ENCODE assay signal across 8 cellular contexts in the genomic region with DNA sequence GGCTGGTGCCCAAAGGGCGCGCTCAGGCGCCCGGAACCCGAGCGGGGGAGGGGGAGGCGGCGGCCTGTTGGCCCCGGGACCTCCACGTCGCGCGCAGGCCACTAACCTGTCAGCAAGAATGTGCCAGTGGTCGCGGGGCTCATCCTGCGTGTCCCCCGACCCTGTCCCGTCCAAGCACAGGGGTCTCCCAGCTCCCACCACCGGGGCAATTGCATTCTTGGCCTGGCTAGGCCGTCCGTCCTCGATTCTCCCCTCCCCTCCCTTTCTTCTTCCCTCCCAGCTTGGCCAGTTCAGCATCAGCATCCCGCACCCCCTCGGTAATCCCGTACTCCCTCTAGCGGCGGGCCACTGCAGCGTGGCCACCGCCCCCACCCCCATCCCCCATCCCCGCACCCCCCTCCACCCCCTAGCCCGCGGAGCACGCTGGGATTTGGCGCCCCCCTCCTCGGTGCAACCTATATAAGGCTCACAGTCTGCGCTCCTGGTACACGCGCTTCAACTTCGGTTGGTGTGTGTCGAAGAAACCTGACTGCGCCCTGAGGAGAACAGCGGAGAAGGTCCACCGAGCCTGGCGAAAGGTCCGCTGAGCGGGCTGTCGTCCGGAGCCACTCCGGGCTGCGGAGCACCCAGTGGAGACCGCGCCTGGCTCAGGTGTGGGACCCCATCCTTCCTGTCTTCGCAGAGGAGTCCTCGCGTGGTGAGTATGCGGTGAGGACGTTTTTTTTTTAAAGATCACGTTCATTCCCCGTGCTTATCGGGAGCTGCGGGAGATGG. TPM values are rescaled to one million over a fixed set of nuclear protein-coding genes. Genes with fewer than 3 reads are reported as not detected.
A peak's percentile ranks its signal among the peaks of the same experiment; 100 is the strongest.
DNase-seq lines count a peak whose midpoint lies in the region; ATAC-seq and TF ChIP-seq lines count a peak whose summit lies in the region.

A gene with protein sequence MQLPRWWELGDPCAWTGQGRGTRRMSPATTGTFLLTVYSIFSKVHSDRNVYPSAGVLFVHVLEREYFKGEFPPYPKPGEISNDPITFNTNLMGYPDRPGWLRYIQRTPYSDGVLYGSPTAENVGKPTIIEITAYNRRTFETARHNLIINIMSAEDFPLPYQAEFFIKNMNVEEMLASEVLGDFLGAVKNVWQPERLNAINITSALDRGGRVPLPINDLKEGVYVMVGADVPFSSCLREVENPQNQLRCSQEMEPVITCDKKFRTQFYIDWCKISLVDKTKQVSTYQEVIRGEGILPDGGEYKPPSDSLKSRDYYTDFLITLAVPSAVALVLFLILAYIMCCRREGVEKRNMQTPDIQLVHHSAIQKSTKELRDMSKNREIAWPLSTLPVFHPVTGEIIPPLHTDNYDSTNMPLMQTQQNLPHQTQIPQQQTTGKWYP (minus strand): TSS at position 250 of the 774 bp plus-strand sequence. CDS start 35 bp downstream, at position 215.

- no peaks in the 10 kb centered on the region for H3K36me3 ChIP-seq in BLaER1 treated with 17β-estradiol and CSF1 and Interleukin-3, amounts not matched to agents 10 nM and 100 nM
- no peaks in the 10 kb centered on the region for H3K36me3 ChIP-seq in left lung

- peak within 1 kb of the TSS in 9 of 11 experiments; percentile 54 to 78 (median 74); a peak in 18 of 22 replicates for H3K27ac ChIP-seq in BLaER1 treated with 17β-estradiol and CSF1 and Interleukin-3, amounts not matched to agents 10 nM and 100 nM
- H3K27ac ChIP-seq in dorsolateral prefrontal cortex (peak within 1 kb of the TSS; percentile 39 to 96 (median 90)), left lung (peak within 1 kb of the TSS; percentile 59 to 75)

- peak within 1 kb of the TSS; percentile 55 to 75 (median 67) for H3K4me3 ChIP-seq in BLaER1 treated with 17β-estradiol and CSF1 and Interleukin-3, amounts not matched to agents 10 nM and 100 nM
- H3K4me3 ChIP-seq in dorsolateral prefrontal cortex (peak within 1 kb of the TSS; percentile 54 to 92 (median 78)), left lung (peak within 1 kb of the TSS; percentile 53 to 64)

- H3K4me2 ChIP-seq in BLaER1 treated with 17β-estradiol and CSF1 and Interleukin-3, amounts not matched to agents 10 nM and 100 nM: peak within 1 kb of the TSS; percentile 75 to 94 (median 87)

- H3K9ac ChIP-seq in BLaER1 treated with 17β-estradiol and CSF1 and Interleukin-3, amounts not matched to agents 10 nM and 100 nM: peak within 1 kb of the TSS; percentile 57 to 82 (median 77); a peak in 21 of 22 replicates

- DNase-seq in GM20000 (ENCODE audit: low spot score) (peak; percentile 68), NCI-H2081 treated with DMSO at 0.1 percent for 48 hours (lab: John Stamatoyannopoulos, UW) (peak; percentile 50), dorsolateral prefrontal cortex (peak; percentile 65 to 83 (median 76)), left lung (peak; percentile 78 to 85), MV-4-11 (lab: John Stamatoyannopoulos, UW) (no peak)
- peak; percentile 67 for DNase-seq in activated CD4-positive, alpha-beta T cell treated with anti-CD3 and anti-CD28 coated beads for 48 hours
- DNase-seq in stimulated activated CD4-positive, alpha-beta T cell treated with anti-CD3 and anti-CD28 coated beads, Interleukin-2, amount 100 ng/mL, for 24 hours: peak; percentile 57 to 59

- H4K20me1 ChIP-seq in BLaER1 treated with 17β-estradiol and CSF1 and Interleukin-3, amounts not matched to agents 10 nM and 100 nM: no peaks in the 10 kb centered on the region

- H3K4me1 ChIP-seq in BLaER1 treated with 17β-estradiol and CSF1 and Interleukin-3, amounts not matched to agents 10 nM and 100 nM: peaks cover 0 to 15% (median 9%) of the 10 kb centered on the region in 10 experiments; a peak in 8 of 20 replicates
- H3K4me1 ChIP-seq in left lung: peaks cover 0 to 32% of the 10 kb centered on the region in 2 donors

- peak; percentile 72 for ATAC-seq in left lung

- TF ChIP-seq CTCF in GM20000 (IDR thresholded peaks at IDR 0.05; ENCODE audit: extremely low read depth, missing control alignments): peak; percentile 37
- peak in 55 of 56 donors; percentile 49 to 82 (median 67) for TF ChIP-seq CTCF in dorsolateral prefrontal cortex (IDR thresholded peaks at IDR 0.05 in 54 of 56, conservative IDR thresholded peaks at IDR 0.05 in 2 of 56; ENCODE audit: low read depth in 1 of 56, partially characterized antibody in 56 of 56)
- TF ChIP-seq CTCF in left lung (IDR thresholded peaks at IDR 0.05): peak; percentile 35 to 53

- intact Hi-C loops in dorsolateral prefrontal cortex (cut with DNase I) (loop anchor here (1.0 to 10.0 kb wide), 7 partner anchors 146 to 556 kb away; partner anchors contain the start of genes CASD1 (in 1 of the 2) and PPP1R9A (in 1 of the 2)), left lung (cut with DNase I) (no loop called here)

- H3K27me3 ChIP-seq in BLaER1 treated with 17β-estradiol and CSF1 and Interleukin-3, amounts not matched to agents 10 nM and 100 nM: peaks cover 7 to 25% (median 16%) of the 10 kb centered on the region in 11 experiments; a peak in 16 of 22 replicates
- H3K27me3 ChIP-seq in dorsolateral prefrontal cortex: no peaks in the 10 kb centered on the region
- peaks cover 5 to 63% of the 10 kb centered on the region in 2 donors for H3K27me3 ChIP-seq in left lung

- peaks cover 0 to 25% (median 20%) of the 10 kb centered on the region in 11 experiments; a peak in 15 of 22 replicates for H3K9me3 ChIP-seq in BLaER1 treated with 17β-estradiol and CSF1 and Interleukin-3, amounts not matched to agents 10 nM and 100 nM (replicated peaks in 1 of 11)
- peaks cover 0 to 11% of the 10 kb centered on the region in 2 donors for H3K9me3 ChIP-seq in left lung

RNA-seq across cellular contexts. Expression of the gene that starts here (rescaled TPM):
- 100 to 1,000 TPM in 1 of 120 experiments, 10 to 100 TPM in 119; 54.1 to 105 (median 73.8) TPM for total RNA-seq in dorsolateral prefrontal cortex
- 10 to 100 TPM; 49.9 to 80.1 TPM for total RNA-seq in left lung

Comparison
In these comparisons a context has a peak if more than half of its experiments do, and no peak if none do; other contexts are left out.
1. intact Hi-C loops: an anchor here in dorsolateral prefrontal cortex (1.0 to 10.0 kb wide); none called in left lung.